In genomic region chr21:43361127-43361492, GRCh38 we compare ENCODE assay signal across 8 cellular contexts.
DNase-seq lines count a peak whose midpoint lies in the region; ATAC-seq and TF ChIP-seq lines count a peak whose summit lies in the region.

No MANE protein-coding gene starts in this region.

- in situ Hi-C loops in brain microvascular endothelial cell (cut with HindIII; ENCODE audit: low pct_ligation_motif_present, low sequenced_read_pairs), result no loop called here
- in situ Hi-C loops in KBM-7 (cut with MboI; ENCODE audit: low pct_unique_long_range_greater_than_20kb, low sequenced_read_pairs), result no loop called here

- ATAC-seq in GM19467 (IDR thresholded peaks at IDR 0.05; ENCODE audit: unreplicated experiment), result no peak
- no peak; the same call in 1 of the 2 replicates for ATAC-seq in PC-3

- no peaks in the 10 kb centered on the region for H3K4me1 ChIP-seq in PC-3 (ENCODE audit: insufficient read depth, low read length)

- intact Hi-C loops in posterior vena cava (cut with DNase I), result no loop called here
- intact Hi-C loops in PC-3 (cut with micrococcal nuclease), result no loop called here

- H3K27ac ChIP-seq in KOPT-K1 (ENCODE audit: low read depth, low read length, poor library complexity, severe bottlenecking) (peak overlapping the region; percentile 79), brain microvascular endothelial cell (peak overlapping the region; percentile 72), PC-3 (ENCODE audit: low read length) (no peak overlapping the region)

- H4K20me1 ChIP-seq in PC-3 (ENCODE audit: low read length), result no peaks in the 10 kb centered on the region

- no TSS peak for BruUV-seq in PC-3 (replicated peaks; lab: Mats Ljungman, UMichigan)

- no peaks in the 10 kb centered on the region for H3K36me3 ChIP-seq in KOPT-K1 (ENCODE audit: insufficient read depth, low read length)
- H3K36me3 ChIP-seq in brain microvascular endothelial cell (replicated peaks), result no peaks in the 10 kb centered on the region
- H3K36me3 ChIP-seq in PC-3 (ENCODE audit: low read depth, low read length), result no peaks in the 10 kb centered on the region

- no peak overlapping the region for H3K9ac ChIP-seq in PC-3 (ENCODE audit: low read length)

- H3K27me3 ChIP-seq in brain microvascular endothelial cell (replicated peaks) (no peaks in the 10 kb centered on the region), PC-3 (ENCODE audit: low read length) (no peaks in the 10 kb centered on the region)

- no peak overlapping the region for H3K4me2 ChIP-seq in PC-3 (ENCODE audit: low read length)

- TF ChIP-seq CTCF in brain microvascular endothelial cell (IDR thresholded peaks at IDR 0.05; ENCODE audit: low read depth, low read length, missing control alignments) (peak; percentile 12), PC-3 (conservative IDR thresholded peaks at IDR 0.05; ENCODE audit: low read depth, low read length) (no peak)

- no peaks in the 10 kb centered on the region for H3F3A ChIP-seq in PC-3 (ENCODE audit: low read length, unreplicated experiment)

- H3K4me3 ChIP-seq in brain microvascular endothelial cell (ENCODE audit: low read depth, low read length) (no peak overlapping the region), PC-3 (ENCODE audit: low read length) (no peak overlapping the region)

- H3K9me2 ChIP-seq in PC-3 (replicated peaks; ENCODE audit: low read length), result no peaks in the 10 kb centered on the region

- H3K79me2 ChIP-seq in PC-3 (ENCODE audit: low read length), result no peaks in the 10 kb centered on the region

- H2AFZ ChIP-seq in PC-3 (ENCODE audit: low read length), result no peak overlapping the region

- CTCF ChIA-PET in PC-3 (lab: Charles Lee), result no interaction called here

- H3K9me3 ChIP-seq in KOPT-K1 (ENCODE audit: insufficient read depth, low read length, poor library complexity, severe bottlenecking), result no peaks in the 10 kb centered on the region
- H3K9me3 ChIP-seq in PC-3 (ENCODE audit: low read length), result no peaks in the 10 kb centered on the region

- DNase-seq in CD1c-positive myeloid dendritic cell (ENCODE audit: extremely low spot score), result peak; percentile 22
- DNase-seq in brain microvascular endothelial cell, result peak; percentile 44
- DNase-seq in myocyte (ENCODE audit: low read depth), result peak; percentile 82
- no peak for DNase-seq in posterior vena cava (ENCODE audit: low spot score)
- DNase-seq in KBM-7, result no peak
- no peak for DNase-seq in PC-3

- POLR2A ChIA-PET in PC-3 (lab: Charles Lee; ENCODE audit: unreplicated experiment), result no interaction called here

Comparison
In these comparisons a context has a peak if more than half of its experiments do, and no peak if none do; other contexts are left out.
1. DNase-seq: peak in CD1c-positive myeloid dendritic cell (single experiment), brain microvascular endothelial cell (single experiment) and myocyte (single experiment); none in posterior vena cava (single experiment), KBM-7 (single experiment) and PC-3 (single experiment).